Comparison of ENCODE assay signal across 22 cellular contexts in genomic region chrX:129565046-129565649, GRCh38. TPM values are rescaled to one million over a fixed set of nuclear protein-coding genes. Genes with fewer than 3 reads are reported as not detected.
DNase-seq lines count a peak whose midpoint lies in the region; ATAC-seq and TF ChIP-seq lines count a peak whose summit lies in the region.
"Had no signal": no experiment of that assay in that cellular context is flagged by ENCODE, and none has a peak within 500 bp of the region (broad histone marks: within the 10 kb centered on the region; RNA-seq: fewer than 3 reads in every experiment).

No MANE protein-coding gene starts in this region.

- ATAC-seq in GM23338 (peak; percentile 94), WTC11 (peak; percentile 74)
- ATAC-seq in activated T-helper 17 cell treated with anti-CD3 and anti-CD28 coated beads, Interleukin-2, amount 50 U/mL, for 72 hours (replicated peaks): no peak
- ATAC-seq: naive thymus-derived CD8-positive, alpha-beta T cell; stimulated activated effector memory CD8-positive, alpha-beta T cell treated with anti-CD3 and anti-CD28 coated beads, Interleukin-12 subunit alpha, Interleukin-12 subunit beta, amount 100 ng/mL, for 72 hours had no signal

- H4K91ac ChIP-seq in mesenchymal stem cell (ENCODE audit: low read length): no peak overlapping the region

- H3F3A ChIP-seq in GM23338 (replicated peaks; ENCODE audit: low read depth): no peaks in the 10 kb centered on the region

- no peak overlapping the region for H2AK5ac ChIP-seq in mesenchymal stem cell (ENCODE audit: low read length, severe bottlenecking)

- H3K4me2 ChIP-seq in GM23338 (no peak overlapping the region), mesenchymal stem cell (ENCODE audit: low read length, poor library complexity, severe bottlenecking) (no peak overlapping the region)

- no peak overlapping the region for H2AFZ ChIP-seq in GM23338
- no peak overlapping the region for H2AFZ ChIP-seq in mesenchymal stem cell (ENCODE audit: low read depth, low read length)
- H2AFZ ChIP-seq: parathyroid adenoma had no signal

- H3K27ac ChIP-seq in GM23338 (ENCODE audit: low read depth) (no peak overlapping the region), mesenchymal stem cell (ENCODE audit: low read length, poor library complexity, severe bottlenecking) (peak overlapping the region; percentile 23)
- H3K27ac ChIP-seq: esophagus muscularis mucosa, parathyroid adenoma had no signal

- no peak overlapping the region for H2BK120ac ChIP-seq in mesenchymal stem cell (ENCODE audit: low read depth, low read length)

- H4K20me1 ChIP-seq in GM23338 (replicated peaks; ENCODE audit: insufficient read depth): no peaks in the 10 kb centered on the region

- 92% methylated on average over 2 of the region's 3 CpGs for WGBS in mesenchymal stem cell

- no peak overlapping the region for H3K9ac ChIP-seq in mesenchymal stem cell (ENCODE audit: low read length)
- H3K9ac ChIP-seq: parathyroid adenoma had no signal

- CTCF ChIA-PET in WTC11 (lab: Charles Lee): no interaction called here

- no peak overlapping the region for H2BK15ac ChIP-seq in mesenchymal stem cell (ENCODE audit: low read depth, poor library complexity, severe bottlenecking)

- H3K79me2 ChIP-seq in GM23338 (replicated peaks; ENCODE audit: insufficient read depth): no peaks in the 10 kb centered on the region
- H3K79me2 ChIP-seq: parathyroid adenoma had no signal

- no peak overlapping the region for H3K4me3 Mint-ChIP-seq in GM23338
- no peak overlapping the region for H3K4me3 Mint-ChIP-seq in WTC11
- no peak overlapping the region for H3K4me3 Mint-ChIP-seq in activated T-helper 17 cell treated with anti-CD3 and anti-CD28 coated beads, Interleukin-2, amount 50 U/mL, for 72 hours
- H3K4me3 Mint-ChIP-seq: activated CD4-positive, alpha-beta memory T cell treated with anti-CD3 and anti-CD28 coated beads for 36 hours; activated naive CD4-positive, alpha-beta T cell treated with anti-CD3 and anti-CD28 coated beads for 36 hours; activated T-cell treated with anti-CD3 and anti-CD28 coated beads, Interleukin-2, amount 50 U/mL, for 24 hours; CD4-positive, CD25-positive, alpha-beta regulatory T cell; naive thymus-derived CD8-positive, alpha-beta T cell; stimulated activated effector memory CD8-positive, alpha-beta T cell treated with anti-CD3 and anti-CD28 coated beads, Interleukin-12 subunit alpha, Interleukin-12 subunit beta, amount 100 ng/mL, for 72 hours had no signal

- H3K4me1 ChIP-seq in GM23338 (ENCODE audit: insufficient read depth) (peaks cover 9% of the 10 kb centered on the region), mesenchymal stem cell (ENCODE audit: control insufficient read depth, insufficient read depth, low read depth, low read length) (no peaks in the 10 kb centered on the region)
- H3K4me1 ChIP-seq: HAP-1 had no signal

- no peak overlapping the region for H3K4me3 ChIP-seq in GM23338
- H3K4me3 ChIP-seq in fibroblast of the aortic adventitia (ENCODE audit: low read depth, low read length): no peak overlapping the region
- H3K4me3 ChIP-seq in mesenchymal stem cell (ENCODE audit: insufficient read depth in 1 of 2, low read depth in 1 of 2, low read length in 2 of 2): no peak overlapping the region
- H3K4me3 ChIP-seq: esophagus muscularis mucosa, HAP-1 had no signal

- no peak overlapping the region for H2BK12ac ChIP-seq in mesenchymal stem cell (ENCODE audit: low read length in 2 of 2)

- H3K27ac Mint-ChIP-seq in GM23338 (no peak overlapping the region), WTC11 (no peak overlapping the region)
- H3K27ac Mint-ChIP-seq in activated T-helper 17 cell treated with anti-CD3 and anti-CD28 coated beads, Interleukin-2, amount 50 U/mL, for 72 hours: no peak overlapping the region
- H3K27ac Mint-ChIP-seq: activated naive CD4-positive, alpha-beta T cell treated with anti-CD3 and anti-CD28 coated beads for 36 hours; activated T-cell treated with anti-CD3 and anti-CD28 coated beads, Interleukin-2, amount 50 U/mL, for 24 hours; CD4-positive, CD25-positive, alpha-beta regulatory T cell; stimulated activated effector memory CD8-positive, alpha-beta T cell treated with anti-CD3 and anti-CD28 coated beads, Interleukin-12 subunit alpha, Interleukin-12 subunit beta, amount 100 ng/mL, for 72 hours had no signal

- DNase-seq in GM23338 (ENCODE audit: low spot score) (peak; percentile 53), WTC11 (ENCODE audit: low spot score) (no peak), fibroblast of the aortic adventitia (ENCODE audit: low read depth) (peak; percentile 28), mesenchymal stem cell (no peak), NCI-H510A (lab: John Stamatoyannopoulos, UW) (no peak), AG08395 (ENCODE audit: low spot score) (no peak)
- DNase-seq: activated CD4-positive, alpha-beta memory T cell treated with anti-CD3 and anti-CD28 coated beads for 36 hours; activated CD4-positive, CD25-positive, alpha-beta regulatory T cell; activated naive CD4-positive, alpha-beta T cell treated with anti-CD3 and anti-CD28 coated beads for 36 hours; activated T-cell treated with anti-CD3 and anti-CD28 coated beads, Interleukin-2, amount 50 U/mL, for 24 hours; CD4-positive, CD25-positive, alpha-beta regulatory T cell; effector CD4-positive, alpha-beta T cell; KG1; mesendoderm; naive thymus-derived CD8-positive, alpha-beta T cell; NCI-H187 treated with DMSO at 0.1 percent for 48 hours; NCI-H226 had no signal

- H3K14ac ChIP-seq in mesenchymal stem cell (ENCODE audit: low read length in 2 of 2): no peak overlapping the region

- POLR2A ChIA-PET in WTC11 (lab: Charles Lee): no interaction called here

- no peak overlapping the region for H3K4ac ChIP-seq in mesenchymal stem cell (ENCODE audit: low read depth in 1 of 2, low read length in 2 of 2)

- H3K79me1 ChIP-seq in mesenchymal stem cell (replicated peaks; ENCODE audit: low read length, poor library complexity, severe bottlenecking): no peaks in the 10 kb centered on the region

- no peak for TF ChIP-seq CTCF in GM23338 (conservative IDR thresholded peaks at IDR 0.05; ENCODE audit: low read depth in 2 of 2)
- TF ChIP-seq CTCF in WTC11 (IDR thresholded peaks at IDR 0.05): no peak
- no peak for TF ChIP-seq CTCF in fibroblast of the aortic adventitia (IDR thresholded peaks at IDR 0.05; ENCODE audit: insufficient read depth, low read length)

- H3K18ac ChIP-seq in mesenchymal stem cell (ENCODE audit: low read depth in 1 of 2, low read length in 2 of 2): no peak overlapping the region

- H3K23ac ChIP-seq in mesenchymal stem cell (ENCODE audit: low read length in 2 of 2): no peak overlapping the region

- no peaks in the 10 kb centered on the region for H3K27me3 Mint-ChIP-seq in GM23338 (ENCODE audit: insufficient read depth, low read depth, poor library complexity)
- H3K27me3 Mint-ChIP-seq in WTC11 (ENCODE audit: low read depth): no peaks in the 10 kb centered on the region
- H3K27me3 Mint-ChIP-seq in activated T-helper 17 cell treated with anti-CD3 and anti-CD28 coated beads, Interleukin-2, amount 50 U/mL, for 72 hours: no peaks in the 10 kb centered on the region
- H3K27me3 Mint-ChIP-seq: activated CD4-positive, alpha-beta memory T cell treated with anti-CD3 and anti-CD28 coated beads for 36 hours; CD4-positive, CD25-positive, alpha-beta regulatory T cell; naive thymus-derived CD8-positive, alpha-beta T cell had no signal

- H3K36me3 ChIP-seq in GM23338 (ENCODE audit: insufficient read depth) (peaks cover 15% of the 10 kb centered on the region), mesenchymal stem cell (ENCODE audit: control insufficient read depth in 1 of 2, insufficient read depth in 2 of 2, low read depth in 1 of 2, low read length in 2 of 2) (peaks cover 0 to 62% of the 10 kb centered on the region in 2 experiments)

- peaks cover 62% of the 10 kb centered on the region for H3K36me3 Mint-ChIP-seq in GM23338 (ENCODE audit: low read depth)
- peaks cover 55% of the 10 kb centered on the region for H3K36me3 Mint-ChIP-seq in WTC11
- peaks cover 32% of the 10 kb centered on the region for H3K36me3 Mint-ChIP-seq in activated T-helper 17 cell treated with anti-CD3 and anti-CD28 coated beads, Interleukin-2, amount 50 U/mL, for 72 hours (ENCODE audit: low read depth)

- H3K4me1 Mint-ChIP-seq in GM23338 (peaks cover 10% of the 10 kb centered on the region), WTC11 (peaks cover 12% of the 10 kb centered on the region)
- peaks cover 10% of the 10 kb centered on the region for H3K4me1 Mint-ChIP-seq in activated T-helper 17 cell treated with anti-CD3 and anti-CD28 coated beads, Interleukin-2, amount 50 U/mL, for 72 hours

- H4K8ac ChIP-seq in mesenchymal stem cell (ENCODE audit: low read length): no peak overlapping the region

- H3K27me3 ChIP-seq in GM23338 (ENCODE audit: insufficient read depth): no peaks in the 10 kb centered on the region
- H3K27me3 ChIP-seq in mesenchymal stem cell (ENCODE audit: control insufficient read depth in 1 of 2, insufficient read depth in 1 of 2, low read length in 2 of 2): peaks cover 0 to 3% of the 10 kb centered on the region in 2 experiments
- H3K27me3 ChIP-seq: esophagus muscularis mucosa had no signal

- H3K9me3 ChIP-seq in mesenchymal stem cell (ENCODE audit: control insufficient read depth, low read length): no peaks in the 10 kb centered on the region
- H3K9me3 ChIP-seq: esophagus muscularis mucosa, HAP-1 had no signal

- no peaks in the 10 kb centered on the region for H3K9me2 ChIP-seq in GM23338 (ENCODE audit: insufficient read depth)

- H3K9me3 Mint-ChIP-seq in GM23338 (no peaks in the 10 kb centered on the region), WTC11 (no peaks in the 10 kb centered on the region)
- no peaks in the 10 kb centered on the region for H3K9me3 Mint-ChIP-seq in activated T-helper 17 cell treated with anti-CD3 and anti-CD28 coated beads, Interleukin-2, amount 50 U/mL, for 72 hours
- H3K9me3 Mint-ChIP-seq: activated CD4-positive, alpha-beta memory T cell treated with anti-CD3 and anti-CD28 coated beads for 36 hours; activated naive CD4-positive, alpha-beta T cell treated with anti-CD3 and anti-CD28 coated beads for 36 hours; activated T-cell treated with anti-CD3 and anti-CD28 coated beads, Interleukin-2, amount 50 U/mL, for 24 hours; CD4-positive, CD25-positive, alpha-beta regulatory T cell; stimulated activated effector memory CD8-positive, alpha-beta T cell treated with anti-CD3 and anti-CD28 coated beads, Interleukin-12 subunit alpha, Interleukin-12 subunit beta, amount 100 ng/mL, for 72 hours had no signal

- no peak overlapping the region for H2BK5ac ChIP-seq in mesenchymal stem cell (ENCODE audit: low read depth, low read length, poor library complexity, severe bottlenecking)

RNA-seq across cellular contexts. Expression of gene OCRL, which starts 25.1 kb away (rescaled TPM):
- 14.5 and 16.5 TPM in 2 replicates for total RNA-seq in GM23338 (2014; rRNA removed; shearing (Covaris generic))
- 3.9 and 4.2 TPM in 2 replicates for polyA plus RNA-seq in GM23338 (2016; fragmentation: Nextera tagmentation; extraction: Ambion mirVana)
- total RNA-seq in WTC11 (2021) (17.4 to 18.9 TPM (median 18.2 TPM) in 3 replicates), fibroblast of the aortic adventitia (ENCODE audit: low replicate concordance) (11.4 and 24.2 TPM in 2 replicates)
- 16.0 TPM for polyA plus RNA-seq in mesenchymal stem cell (2013, experiment 1 of 2)
- 15.7 TPM for polyA plus RNA-seq in mesenchymal stem cell (2013, experiment 2 of 2)
- total RNA-seq in activated T-helper 17 cell treated with anti-CD3 and anti-CD28 coated beads, Interleukin-2, amount 50 U/mL, for 72 hours: 1 to 10 TPM in 1 of 2 donors, under 1 TPM in 1; 0.77 to 1.1 TPM

RNA-seq across cellular contexts. Expression of gene SMARCA1, which starts 41.9 kb away (rescaled TPM):
- total RNA-seq in GM23338 (2014; rRNA removed; shearing (Covaris generic)): 51.8 and 53.0 TPM in 2 replicates
- 24.4 and 30.1 TPM in 2 replicates for polyA plus RNA-seq in GM23338 (2016; fragmentation: Nextera tagmentation; extraction: Ambion mirVana)
- total RNA-seq in WTC11 (2021) (46.1 to 57.3 TPM (median 54.9 TPM) in 3 replicates), fibroblast of the aortic adventitia (ENCODE audit: low replicate concordance) (62.5 and 110 TPM in 2 replicates)
- polyA plus RNA-seq in mesenchymal stem cell (2013, experiment 1 of 2): 75.7 TPM
- polyA plus RNA-seq in mesenchymal stem cell (2013, experiment 2 of 2): 77.8 TPM
- total RNA-seq in activated T-helper 17 cell treated with anti-CD3 and anti-CD28 coated beads, Interleukin-2, amount 50 U/mL, for 72 hours: under 1 TPM in 1 of 2 donors, not detected in 1; 0.53 TPM

Comparison
In these comparisons a context has a peak if more than half of its experiments do, and no peak if none do; other contexts are left out.
1. DNase-seq: peak in GM23338 (single experiment) and fibroblast of the aortic adventitia (single experiment); none in WTC11 (single experiment), mesenchymal stem cell (single experiment), NCI-H510A (single experiment) and AG08395 (single experiment).
2. RNA of gene SMARCA1, which starts 41.9 kb away (total RNA-seq): 62.5 to 110 TPM in fibroblast of the aortic adventitia, 51.8 to 53.0 TPM in GM23338 and 46.1 to 57.3 TPM in WTC11; 0.53 TPM in activated T-helper 17 cell treated with anti-CD3 and anti-CD28 coated beads, Interleukin-2, amount 50 U/mL, for 72 hours; every median in the first group is over 10 times any median in the second.